In the genomic region with DNA sequence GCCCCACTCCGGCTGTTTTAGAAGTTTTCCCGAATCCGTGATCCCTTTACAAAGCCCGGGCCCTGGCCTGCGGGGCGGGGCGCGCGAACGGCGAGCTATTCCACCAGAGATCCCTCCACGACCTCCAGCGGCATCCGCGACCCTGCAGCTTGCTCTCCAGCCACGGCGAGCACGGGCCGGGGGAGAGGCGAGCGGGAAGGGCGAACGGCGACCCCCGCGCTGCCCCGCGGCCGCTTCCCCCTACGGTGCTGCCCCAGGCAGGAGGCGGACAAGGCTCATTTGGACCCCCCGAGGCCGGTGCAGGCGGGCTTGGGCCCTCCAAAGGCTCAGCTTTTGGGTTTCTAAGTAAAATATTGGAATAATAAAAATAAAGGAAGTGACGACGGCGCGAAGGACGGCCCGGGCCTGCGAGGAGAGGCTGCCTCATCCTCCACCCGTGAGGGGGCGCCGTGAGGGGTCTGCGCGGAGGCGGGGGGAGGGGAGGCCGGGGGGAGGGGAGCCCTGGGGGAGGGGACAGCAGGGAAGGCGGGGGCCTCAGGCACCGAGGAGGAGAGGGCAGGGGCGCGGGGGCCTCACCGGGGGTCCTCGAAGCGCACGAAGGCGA, we compare ENCODE assay signal across 8 cellular contexts. TPM values are rescaled to one million over a fixed set of nuclear protein-coding genes. Genes with fewer than 3 reads are reported as not detected.
DNase-seq lines count a peak whose midpoint lies in the region; ATAC-seq and TF ChIP-seq lines count a peak whose summit lies in the region.

No MANE protein-coding gene starts in this region.

- ATAC-seq in GM19324 (IDR thresholded peaks at IDR 0.05; ENCODE audit: low FRiP score, unreplicated experiment), result peak; percentile 34
- peak; percentile 21 for ATAC-seq in HG03457 (IDR thresholded peaks at IDR 0.05; ENCODE audit: unreplicated experiment)
- no peak for ATAC-seq in GM19467 (IDR thresholded peaks at IDR 0.05; ENCODE audit: unreplicated experiment)

- TF ChIP-seq CTCF in endothelial cell (IDR thresholded peaks at IDR 0.05; ENCODE audit: unreplicated experiment) (no peak), testis (IDR thresholded peaks at IDR 0.05) (no peak)

- H3K9me3 Mint-ChIP-seq in activated CD4-positive, alpha-beta T cell treated with anti-CD3 and anti-CD28 coated beads, Interleukin-2, amount 10 ng/mL, durations not matched to agents 24 days and 14 days, result no peaks in the 10 kb centered on the region
- no peaks in the 10 kb centered on the region for H3K9me3 Mint-ChIP-seq in endothelial cell (ENCODE audit: unreplicated experiment)

- H3K27ac ChIP-seq in testis, result peak overlapping the region; percentile 94 to 95

- peak overlapping the region; percentile 88 for H3K27ac Mint-ChIP-seq in activated CD4-positive, alpha-beta T cell treated with anti-CD3 and anti-CD28 coated beads, Interleukin-2, amount 10 ng/mL, durations not matched to agents 24 days and 14 days
- H3K27ac Mint-ChIP-seq in endothelial cell (ENCODE audit: unreplicated experiment), result peak overlapping the region; percentile 93

- H3K4me3 ChIP-seq in mucosa of stomach (ENCODE audit: low read length), result peak overlapping the region; percentile 57
- H3K4me3 ChIP-seq in testis, result peak overlapping the region; percentile 97 to 98

- no peaks in the 10 kb centered on the region for H3K27me3 ChIP-seq in mucosa of stomach (ENCODE audit: control insufficient read depth, insufficient read depth, low read length)
- H3K27me3 ChIP-seq in testis, result no peaks in the 10 kb centered on the region

- intact Hi-C loops in activated CD4-positive, alpha-beta T cell treated with anti-CD3 and anti-CD28 coated beads, Interleukin-2, amount 10 ng/mL, durations not matched to agents 24 days and 14 days (cut with micrococcal nuclease), result loop anchor here (1.0 to 2.0 kb wide), 4 partner anchors 22 to 66 kb away; partner anchors contain the start of genes DYNLL1, GATC, RNF10 and TRIAP1
- intact Hi-C loops in testis (cut with DNase I; ENCODE audit: low total_unique reads), result no loop called here

- H3K4me1 ChIP-seq in mucosa of stomach (ENCODE audit: control insufficient read depth, insufficient read depth, low read length) (peaks cover 10% of the 10 kb centered on the region), testis (peaks cover 32% of the 10 kb centered on the region)

- H3K27me3 Mint-ChIP-seq in activated CD4-positive, alpha-beta T cell treated with anti-CD3 and anti-CD28 coated beads, Interleukin-2, amount 10 ng/mL, durations not matched to agents 24 days and 14 days, result no peaks in the 10 kb centered on the region
- peaks cover 3% of the 10 kb centered on the region for H3K27me3 Mint-ChIP-seq in endothelial cell (ENCODE audit: unreplicated experiment)

- H3K4me1 Mint-ChIP-seq in activated CD4-positive, alpha-beta T cell treated with anti-CD3 and anti-CD28 coated beads, Interleukin-2, amount 10 ng/mL, durations not matched to agents 24 days and 14 days, result peaks cover 35% of the 10 kb centered on the region
- peaks cover 10% of the 10 kb centered on the region for H3K4me1 Mint-ChIP-seq in endothelial cell (ENCODE audit: unreplicated experiment)

- peak overlapping the region; percentile 77 for H3K9ac ChIP-seq in mucosa of stomach (ENCODE audit: low read length)

- peak in 11 of 14 donors; percentile 33 to 82 (median 51) for DNase-seq in C1 segment of cervical spinal cord (lab: John Stamatoyannopoulos, UW)
- peak; percentile 82 for DNase-seq in activated CD4-positive, alpha-beta T cell treated with anti-CD3 and anti-CD28 coated beads, Interleukin-2, amount 10 ng/mL, durations not matched to agents 24 days and 14 days
- peak; percentile 57 for DNase-seq in endothelial cell (ENCODE audit: low spot score)
- peak; percentile 59 for DNase-seq in testis

- H3K36me3 Mint-ChIP-seq in activated CD4-positive, alpha-beta T cell treated with anti-CD3 and anti-CD28 coated beads, Interleukin-2, amount 10 ng/mL, durations not matched to agents 24 days and 14 days (ENCODE audit: low read depth), result peaks cover 30% of the 10 kb centered on the region
- peaks cover 19% of the 10 kb centered on the region for H3K36me3 Mint-ChIP-seq in endothelial cell (ENCODE audit: low read depth, unreplicated experiment)

- peak overlapping the region; percentile 90 for H3K4me3 Mint-ChIP-seq in activated CD4-positive, alpha-beta T cell treated with anti-CD3 and anti-CD28 coated beads, Interleukin-2, amount 10 ng/mL, durations not matched to agents 24 days and 14 days
- peak overlapping the region; percentile 95 for H3K4me3 Mint-ChIP-seq in endothelial cell (ENCODE audit: unreplicated experiment)

- no peak for TF ChIP-seq POLR2A in testis (IDR thresholded peaks at IDR 0.05)

- H3K36me3 ChIP-seq in mucosa of stomach (ENCODE audit: control insufficient read depth, insufficient read depth, low read length), result peaks cover 2% of the 10 kb centered on the region
- H3K36me3 ChIP-seq in testis (ENCODE audit: low read depth, missing control alignments), result no peaks in the 10 kb centered on the region

- WGBS in testis, 2 donors, result 0 to 1% methylated on average over 34 to 49 of the region's 57 CpGs

- H3K9me3 ChIP-seq in mucosa of stomach (ENCODE audit: control insufficient read depth, low read length) (no peaks in the 10 kb centered on the region), testis (no peaks in the 10 kb centered on the region)

RNA-seq across cellular contexts. Expression of gene SRSF9, which starts 0.6 kb away (rescaled TPM):
- total RNA-seq in activated CD4-positive, alpha-beta T cell treated with anti-CD3 and anti-CD28 coated beads, Interleukin-2, amount 10 ng/mL, durations not matched to agents 24 days and 14 days, result 249 and 255 TPM in 2 replicates
- total RNA-seq in endothelial cell (ENCODE audit: unreplicated experiment) (255 TPM), testis (100 to 1,000 TPM; 199 to 238 TPM)
- polyA plus RNA-seq in testis (ENCODE audit: insufficient read depth, low read depth, low replicate concordance), result 202 TPM

RNA-seq across cellular contexts. Expression of gene GATC, which starts 22.7 kb away (rescaled TPM):
- 34.1 and 41.0 TPM in 2 replicates for total RNA-seq in activated CD4-positive, alpha-beta T cell treated with anti-CD3 and anti-CD28 coated beads, Interleukin-2, amount 10 ng/mL, durations not matched to agents 24 days and 14 days
- 25.5 TPM for total RNA-seq in endothelial cell (ENCODE audit: unreplicated experiment)
- 10 to 100 TPM; 17.5 to 20.9 TPM for total RNA-seq in testis
- polyA plus RNA-seq in testis (ENCODE audit: insufficient read depth, low read depth, low replicate concordance), result 10.8 TPM

RNA-seq across cellular contexts. Expression of gene TRIAP1, which starts 22.8 kb away (rescaled TPM):
- 54.6 and 57.5 TPM in 2 replicates for total RNA-seq in activated CD4-positive, alpha-beta T cell treated with anti-CD3 and anti-CD28 coated beads, Interleukin-2, amount 10 ng/mL, durations not matched to agents 24 days and 14 days
- total RNA-seq in endothelial cell (ENCODE audit: unreplicated experiment) (39.8 TPM), testis (10 to 100 TPM; 13.9 to 15.7 TPM)
- polyA plus RNA-seq in testis (ENCODE audit: insufficient read depth, low read depth, low replicate concordance), result 20.0 TPM

RNA-seq across cellular contexts. Expression of gene DYNLL1, which starts 27.0 kb away (rescaled TPM):
- total RNA-seq in activated CD4-positive, alpha-beta T cell treated with anti-CD3 and anti-CD28 coated beads, Interleukin-2, amount 10 ng/mL, durations not matched to agents 24 days and 14 days, result 330 and 351 TPM in 2 replicates
- total RNA-seq in endothelial cell (ENCODE audit: unreplicated experiment) (392 TPM), testis (100 to 1,000 TPM; 404 to 461 TPM)
- polyA plus RNA-seq in testis (ENCODE audit: insufficient read depth, low read depth, low replicate concordance), result 725 TPM

RNA-seq across cellular contexts. Expression of gene COX6A1, which starts 31.0 kb away (rescaled TPM):
- total RNA-seq in activated CD4-positive, alpha-beta T cell treated with anti-CD3 and anti-CD28 coated beads, Interleukin-2, amount 10 ng/mL, durations not matched to agents 24 days and 14 days, result 362 and 363 TPM in 2 replicates
- total RNA-seq in endothelial cell (ENCODE audit: unreplicated experiment) (294 TPM), testis (100 to 1,000 TPM; 549 to 563 TPM)
- 485 TPM for polyA plus RNA-seq in testis (ENCODE audit: insufficient read depth, low read depth, low replicate concordance)
